ENCODE assay signal across 2 cellular contexts in the genomic region with DNA sequence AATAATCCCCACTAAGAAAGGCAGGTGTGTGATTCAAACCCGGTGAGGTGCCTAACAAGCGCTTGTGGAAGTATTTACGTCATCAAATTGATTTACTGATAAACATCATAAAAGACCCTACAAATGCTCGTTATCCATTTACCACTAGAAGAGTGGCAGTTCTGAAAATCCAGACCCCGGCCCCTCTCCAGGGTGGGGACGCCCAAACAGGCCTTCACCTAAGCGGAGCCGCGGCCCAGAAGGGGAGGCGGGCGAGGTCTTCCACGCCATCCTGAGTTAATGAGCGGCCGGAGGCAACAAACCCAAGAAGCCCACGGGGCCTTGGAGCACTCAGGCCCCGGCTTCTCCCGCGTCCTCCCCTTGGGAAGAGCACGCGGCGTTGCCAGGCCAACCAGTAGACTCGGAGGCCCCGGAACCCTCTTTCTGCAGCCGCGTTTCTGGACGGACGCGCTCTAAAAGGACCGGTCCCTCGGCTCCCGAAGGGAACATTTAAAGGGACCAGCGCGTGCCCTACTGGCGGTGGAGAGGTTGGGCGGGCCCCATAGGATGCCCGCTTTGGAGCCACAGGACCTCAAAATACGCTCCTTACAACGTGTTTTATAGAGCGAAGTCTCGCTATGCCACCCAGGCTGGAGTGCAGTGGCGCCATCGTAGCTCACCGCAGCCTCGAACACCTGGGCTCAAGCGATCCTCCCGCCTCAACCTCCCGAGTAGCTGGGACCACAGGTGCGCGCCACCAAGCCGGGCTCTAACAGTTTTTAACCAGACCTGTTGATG.
A peak's percentile ranks its signal among the peaks of the same experiment; 100 is the strongest.
TF ChIP-seq lines count a peak whose summit lies in the region.

No MANE protein-coding gene starts in this region.

TF ChIP-seq in IMR-90, 13 proteins besides CTCF, POLR2A, EP300 and RAD21:
- TF ChIP-seq RCOR1 (IDR thresholded peaks at IDR 0.05; ENCODE audit: insufficient replicate concordance, low read length) (peak; percentile 64), MAFK (IDR thresholded peaks at IDR 0.05; ENCODE audit: low read depth, low read length) (no peak), MXI1 (IDR thresholded peaks at IDR 0.05; ENCODE audit: borderline replicate concordance, low read depth, low read length) (peak; percentile 95), FOS (IDR thresholded peaks at IDR 0.05; ENCODE audit: low read depth, low read length) (no peak), NFE2L2 (IDR thresholded peaks at IDR 0.05; ENCODE audit: low read depth, low read length) (no peak), CEBPB (IDR thresholded peaks at IDR 0.05; ENCODE audit: low read depth, low read length) (no peak), MAZ (IDR thresholded peaks at IDR 0.05; ENCODE audit: borderline replicate concordance, low read depth, low read length) (peak; percentile 75; the same call in 1 of the 2 replicates), CHD1 (IDR thresholded peaks at IDR 0.05; ENCODE audit: low read depth, low read length) (no peak), RFX5 (IDR thresholded peaks at IDR 0.05; ENCODE audit: low read depth, low read length) (no peak), SMC3 (IDR thresholded peaks at IDR 0.05; ENCODE audit: low read depth, low read length) (peak; percentile 17; the same call in 1 of the 2 replicates), BHLHE40 (IDR thresholded peaks at IDR 0.05; ENCODE audit: low read depth, low read length) (peak; percentile 56; the same call in 1 of the 2 replicates)
- TF ChIP-seq, protein P1, sequence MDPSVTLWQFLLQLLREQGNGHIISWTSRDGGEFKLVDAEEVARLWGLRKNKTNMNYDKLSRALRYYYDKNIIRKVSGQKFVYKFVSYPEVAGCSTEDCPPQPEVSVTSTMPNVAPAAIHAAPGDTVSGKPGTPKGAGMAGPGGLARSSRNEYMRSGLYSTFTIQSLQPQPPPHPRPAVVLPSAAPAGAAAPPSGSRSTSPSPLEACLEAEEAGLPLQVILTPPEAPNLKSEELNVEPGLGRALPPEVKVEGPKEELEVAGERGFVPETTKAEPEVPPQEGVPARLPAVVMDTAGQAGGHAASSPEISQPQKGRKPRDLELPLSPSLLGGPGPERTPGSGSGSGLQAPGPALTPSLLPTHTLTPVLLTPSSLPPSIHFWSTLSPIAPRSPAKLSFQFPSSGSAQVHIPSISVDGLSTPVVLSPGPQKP (IDR thresholded peaks at IDR 0.05; ENCODE audit: borderline replicate concordance, low read depth, low read length): no peak
- TF ChIP-seq, protein P2, sequence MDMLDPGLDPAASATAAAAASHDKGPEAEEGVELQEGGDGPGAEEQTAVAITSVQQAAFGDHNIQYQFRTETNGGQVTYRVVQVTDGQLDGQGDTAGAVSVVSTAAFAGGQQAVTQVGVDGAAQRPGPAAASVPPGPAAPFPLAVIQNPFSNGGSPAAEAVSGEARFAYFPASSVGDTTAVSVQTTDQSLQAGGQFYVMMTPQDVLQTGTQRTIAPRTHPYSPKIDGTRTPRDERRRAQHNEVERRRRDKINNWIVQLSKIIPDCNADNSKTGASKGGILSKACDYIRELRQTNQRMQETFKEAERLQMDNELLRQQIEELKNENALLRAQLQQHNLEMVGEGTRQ (IDR thresholded peaks at IDR 0.05; ENCODE audit: low read depth, low read length): no peak

TF ChIP-seq in HepG2, 621 proteins besides CTCF, POLR2A, EP300 and RAD21:
- TF ChIP-seq AGO2 (optimal IDR thresholded peaks at IDR 0.05; ENCODE audit: low read depth, low read length): peak; percentile 48
- TF ChIP-seq SSRP1 (CRISPR knock-in tag; IDR thresholded peaks at IDR 0.05): no peak
- TF ChIP-seq, protein P3, sequence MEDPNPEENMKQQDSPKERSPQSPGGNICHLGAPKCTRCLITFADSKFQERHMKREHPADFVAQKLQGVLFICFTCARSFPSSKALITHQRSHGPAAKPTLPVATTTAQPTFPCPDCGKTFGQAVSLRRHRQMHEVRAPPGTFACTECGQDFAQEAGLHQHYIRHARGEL (CRISPR knock-in tag; IDR thresholded peaks at IDR 0.05): no peak
- TF ChIP-seq RBFOX2 (IDR thresholded peaks at IDR 0.05; ENCODE audit: low read depth, low read length): 0 out of 2 replicates have a peak, but pooled peaks have one; percentile 28
TF ChIP-seq in HepG2: peak in this region for 2.
